16 cellular contexts compared by ENCODE assay signal in the genomic region with DNA sequence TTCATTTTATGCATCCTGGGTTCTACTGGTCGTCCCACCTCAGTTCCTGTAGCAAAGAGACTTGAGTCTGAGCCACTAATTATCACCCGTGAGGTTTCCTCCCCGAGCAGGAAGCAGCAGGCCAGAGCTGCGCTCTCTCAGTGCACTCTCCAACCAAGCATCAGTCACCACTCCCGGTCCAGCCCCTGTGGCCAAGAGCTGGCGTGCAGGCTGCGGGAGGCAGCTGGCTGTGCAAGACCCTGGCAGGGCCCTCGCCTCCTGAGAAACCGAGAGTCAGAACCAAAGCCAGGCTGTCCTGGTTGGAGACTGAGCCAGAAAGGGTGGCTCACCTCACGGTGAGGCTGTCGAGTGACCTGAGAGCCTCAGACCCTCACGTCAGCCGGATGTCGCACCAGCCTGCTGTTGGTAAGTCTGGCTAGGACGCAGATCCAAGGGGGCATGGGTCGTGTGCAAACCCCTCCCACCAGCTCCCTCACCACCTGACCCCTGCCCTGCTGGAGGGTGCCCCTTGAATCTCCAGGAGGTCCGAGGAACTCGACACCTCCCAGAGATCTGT. TPM values are rescaled to one million over a fixed set of nuclear protein-coding genes. Genes with fewer than 3 reads are reported as not detected.
DNase-seq lines count a peak whose midpoint lies in the region; ATAC-seq and TF ChIP-seq lines count a peak whose summit lies in the region.
"Had no signal": no experiment of that assay in that cellular context is flagged by ENCODE, and none has a peak within 500 bp of the region (broad histone marks: within the 10 kb centered on the region; RNA-seq: fewer than 3 reads in every experiment).

No MANE protein-coding gene starts in this region.

- peak overlapping the region; percentile 95 for H3K27ac ChIP-seq in osteoblast (ENCODE audit: low read depth, low read length)
- H3K27ac ChIP-seq in H9 (ENCODE audit: insufficient read length, low read depth, low read length): no peak overlapping the region
- no peak overlapping the region for H3K27ac ChIP-seq in CD4-positive, alpha-beta memory T cell (ENCODE audit: low read depth, low read length)
- H3K27ac ChIP-seq: adrenal gland, right atrium auricular region had no signal

- POLR2A ChIA-PET in HEK293T (lab: Yijun Ruan, JAX): no interaction called here
- POLR2A ChIA-PET in CD4-positive, alpha-beta memory T cell (lab: Charles Lee; ENCODE audit: partially characterized antibody): no interaction called here

- H4K91ac ChIP-seq in H9 (ENCODE audit: insufficient read length, low read depth, low read length): no peak overlapping the region

- H3K4me1 Mint-ChIP-seq in chondrocyte (ENCODE audit: low read depth): peaks cover 52% of the 10 kb centered on the region
- H3K4me1 Mint-ChIP-seq in H9: peaks cover 33 to 46% of the 10 kb centered on the region in 2 experiments
- H3K4me1 Mint-ChIP-seq in CD4-positive, alpha-beta memory T cell: no peaks in the 10 kb centered on the region
- H3K4me1 Mint-ChIP-seq: CD4-positive, CD25-positive, alpha-beta regulatory T cell; naive thymus-derived CD4-positive, alpha-beta T cell had no signal

- H3K79me1 ChIP-seq in H9 (ENCODE audit: insufficient read depth, low read depth, low read length, poor library complexity, severe bottlenecking): no peaks in the 10 kb centered on the region

- no peak overlapping the region for H4K8ac ChIP-seq in H9 (replicated peaks; ENCODE audit: insufficient read length, low read depth, low read length)

- TF ChIP-seq CTCF in chondrocyte (IDR thresholded peaks at IDR 0.05): peak; percentile 6
- TF ChIP-seq CTCF in osteoblast (IDR thresholded peaks at IDR 0.05; ENCODE audit: extremely low read depth, low read depth, low read length): no peak
- no peak for TF ChIP-seq CTCF in H9 (conservative IDR thresholded peaks at IDR 0.05)

- peaks cover 5% of the 10 kb centered on the region for H4K20me1 ChIP-seq in osteoblast (ENCODE audit: insufficient read depth, low read length)
- no peaks in the 10 kb centered on the region for H4K20me1 ChIP-seq in H9 (ENCODE audit: control insufficient read depth, insufficient read depth, insufficient read length)

- H3K9me3 Mint-ChIP-seq in chondrocyte (ENCODE audit: low read depth): no peaks in the 10 kb centered on the region
- no peaks in the 10 kb centered on the region for H3K9me3 Mint-ChIP-seq in H9
- no peaks in the 10 kb centered on the region for H3K9me3 Mint-ChIP-seq in CD4-positive, alpha-beta memory T cell
- H3K9me3 Mint-ChIP-seq: naive thymus-derived CD4-positive, alpha-beta T cell; stimulated activated naive CD8-positive, alpha-beta T cell treated with anti-CD3 and anti-CD28 coated beads, Interleukin-15, Interleukin-2, amounts not matched to agents 100 ng/mL and 50 ng/mL, for 24 hours had no signal

- no peak overlapping the region for H2BK120ac ChIP-seq in H9 (ENCODE audit: low read depth, low read length, poor library complexity, severe bottlenecking)

- H3K4me1 ChIP-seq in osteoblast (ENCODE audit: insufficient read depth, low read length) (peaks cover 41% of the 10 kb centered on the region), H9 (ENCODE audit: insufficient read depth, low read length) (no peaks in the 10 kb centered on the region; the same call in 1 of the 2 replicates)
- H3K4me1 ChIP-seq in CD4-positive, alpha-beta memory T cell (ENCODE audit: insufficient read depth, low read length): no peaks in the 10 kb centered on the region
- H3K4me1 ChIP-seq: adrenal gland, right atrium auricular region had no signal

- no CpG with 5 or more reads among the region's 18 CpGs for WGBS in H9 (ENCODE audit: extremely low coverage, insufficient read length, low lambda C conversion rate)

- H3K4me2 ChIP-seq in osteoblast (ENCODE audit: insufficient read depth, low read length) (peak overlapping the region; percentile 79), H9 (ENCODE audit: insufficient read depth, insufficient read length, low read length) (no peak overlapping the region)

- no peak overlapping the region for H3K18ac ChIP-seq in H9 (ENCODE audit: insufficient read length, low read depth, low read length)

- H4K5ac ChIP-seq in H9 (ENCODE audit: insufficient read length, low read depth, low read length): no peak overlapping the region

- no peak overlapping the region for H2BK5ac ChIP-seq in H9 (ENCODE audit: insufficient read length, low read length)

- no peak overlapping the region for H3K9ac ChIP-seq in H9 (ENCODE audit: extremely low read depth, insufficient read length, low read length)

- peak; percentile 52 for DNase-seq in DMS153 treated with DMSO at 0.1 percent for 48 hours (lab: John Stamatoyannopoulos, UW; ENCODE audit: unreplicated experiment)
- peak; percentile 77 to 89 for DNase-seq in NCI-H2081 (lab: John Stamatoyannopoulos, UW)
- no peak for DNase-seq in chondrocyte (ENCODE audit: low spot score)
- peak; percentile 86 for DNase-seq in osteoblast (ENCODE audit: insufficient read length, low spot score, missing footprints)
- DNase-seq in HEK293T (ENCODE audit: extremely low spot score): no peak
- DNase-seq in H9: no peak
- DNase-seq in CD4-positive, alpha-beta memory T cell: no peak
- DNase-seq: activated CD4-positive, alpha-beta T cell treated with anti-CD3 and anti-CD28 coated beads for 1 hour; adrenal gland; CD4-positive, CD25-positive, alpha-beta regulatory T cell; left colon; naive thymus-derived CD4-positive, alpha-beta T cell; NCI-H1436 treated with DMSO at 0.1 percent for 48 hours had no signal

- peaks cover 15% of the 10 kb centered on the region for H3K79me2 ChIP-seq in osteoblast (ENCODE audit: insufficient read depth, low read length)
- H3K79me2 ChIP-seq in H9 (ENCODE audit: insufficient read depth, low read length): no peaks in the 10 kb centered on the region

- H3K27ac Mint-ChIP-seq in chondrocyte (ENCODE audit: unreplicated experiment) (peak overlapping the region; percentile 77), H9 (peak overlapping the region in 1 of 3 experiments; percentile 88; a peak in 3 of 7 replicates)
- H3K27ac Mint-ChIP-seq in CD4-positive, alpha-beta memory T cell: no peak overlapping the region
- H3K27ac Mint-ChIP-seq: CD4-positive, CD25-positive, alpha-beta regulatory T cell; naive thymus-derived CD4-positive, alpha-beta T cell; stimulated activated naive CD8-positive, alpha-beta T cell treated with anti-CD3 and anti-CD28 coated beads, Interleukin-15, Interleukin-2, amounts not matched to agents 100 ng/mL and 50 ng/mL, for 24 hours had no signal

- H2BK15ac ChIP-seq in H9 (ENCODE audit: low read depth, low read length): no peak overlapping the region

- H3K4me3 ChIP-seq in osteoblast (ENCODE audit: insufficient read depth, low read length): no peak overlapping the region
- H3K4me3 ChIP-seq in CD4-positive, alpha-beta memory T cell (ENCODE audit: low read length in 2 of 2): no peak overlapping the region
- H3K4me3 ChIP-seq: adrenal gland, right atrium auricular region had no signal

- no peak overlapping the region for H2BK12ac ChIP-seq in H9 (ENCODE audit: insufficient read length, low read depth, low read length)

- H3K56ac ChIP-seq in H9 (ENCODE audit: insufficient read length, low read depth, low read length): no peak overlapping the region

- H3K4me3 Mint-ChIP-seq in chondrocyte (ENCODE audit: unreplicated experiment) (peak overlapping the region; percentile 52), H9 (no peak overlapping the region)
- H3K4me3 Mint-ChIP-seq in CD4-positive, alpha-beta memory T cell: peak overlapping the region in 1 of 8 donors; percentile 12
- H3K4me3 Mint-ChIP-seq: CD4-positive, CD25-positive, alpha-beta regulatory T cell; naive thymus-derived CD4-positive, alpha-beta T cell; stimulated activated naive CD8-positive, alpha-beta T cell treated with anti-CD3 and anti-CD28 coated beads, Interleukin-15, Interleukin-2, amounts not matched to agents 100 ng/mL and 50 ng/mL, for 24 hours had no signal

- intact Hi-C loops in CD4-positive, alpha-beta memory T cell (cut with micrococcal nuclease): no loop called here

- H3K4ac ChIP-seq in H9 (ENCODE audit: low read depth, low read length): no peak overlapping the region

- H3K23me2 ChIP-seq in H9 (ENCODE audit: insufficient read length, low read depth, low read length, poor library complexity, severe bottlenecking): peaks cover 2% of the 10 kb centered on the region

- H3K27me3 ChIP-seq in osteoblast (ENCODE audit: insufficient read depth, low read length) (no peaks in the 10 kb centered on the region), H9 (ENCODE audit: insufficient read depth, low read length) (no peaks in the 10 kb centered on the region)
- H3K27me3 ChIP-seq in CD4-positive, alpha-beta memory T cell (ENCODE audit: insufficient read depth, low read length): no peaks in the 10 kb centered on the region
- H3K27me3 ChIP-seq: adrenal gland, right atrium auricular region had no signal

- peak overlapping the region; percentile 45 for H2AFZ ChIP-seq in osteoblast (ENCODE audit: low read length)
- H2AFZ ChIP-seq in H9 (ENCODE audit: low read length): no peak overlapping the region

- H3K27me3 Mint-ChIP-seq in chondrocyte (ENCODE audit: low read depth): no peaks in the 10 kb centered on the region
- H3K27me3 Mint-ChIP-seq in H9 (ENCODE audit: low read depth): peaks cover 3% of the 10 kb centered on the region
- peaks cover 4 to 5% of the 10 kb centered on the region in 2 donors for H3K27me3 Mint-ChIP-seq in CD4-positive, alpha-beta memory T cell
- H3K27me3 Mint-ChIP-seq: stimulated activated naive CD8-positive, alpha-beta T cell treated with anti-CD3 and anti-CD28 coated beads, Interleukin-15, Interleukin-2, amounts not matched to agents 100 ng/mL and 50 ng/mL, for 24 hours had no signal

- H3K36me3 ChIP-seq in osteoblast (ENCODE audit: insufficient read depth, low read length): no peaks in the 10 kb centered on the region
- no peaks in the 10 kb centered on the region for H3K36me3 ChIP-seq in CD4-positive, alpha-beta memory T cell (ENCODE audit: insufficient read depth, low read length)
- H3K36me3 ChIP-seq: adrenal gland, right atrium auricular region had no signal

- no peak overlapping the region for H2AK5ac ChIP-seq in H9 (ENCODE audit: insufficient read length, low read length)

- ATAC-seq in HG02938 (IDR thresholded peaks at IDR 0.05; ENCODE audit: unreplicated experiment): no peak
- ATAC-seq: left colon; naive thymus-derived CD4-positive, alpha-beta T cell had no signal

- no peaks in the 10 kb centered on the region for H3K36me3 Mint-ChIP-seq in chondrocyte (ENCODE audit: low read depth)
- peaks cover 0 to 5% (median 0%) of the 10 kb centered on the region in 3 experiments; a peak in 2 of 7 replicates for H3K36me3 Mint-ChIP-seq in H9 (ENCODE audit: insufficient read depth in 1 of 3, low read depth in 3 of 3)
- H3K36me3 Mint-ChIP-seq in CD4-positive, alpha-beta memory T cell: no peaks in the 10 kb centered on the region
- H3K36me3 Mint-ChIP-seq: CD4-positive, CD25-positive, alpha-beta regulatory T cell; naive thymus-derived CD4-positive, alpha-beta T cell had no signal

- CTCF ChIA-PET in HEK293T (lab: Yijun Ruan, JAX): no interaction called here
- CTCF ChIA-PET in CD4-positive, alpha-beta memory T cell (lab: Charles Lee; ENCODE audit: partially characterized antibody): no interaction called here

- H3T11ph ChIP-seq in H9 (ENCODE audit: low read length): no peak overlapping the region

- H3K23ac ChIP-seq in H9 (ENCODE audit: insufficient read length, low read depth, low read length): no peak overlapping the region

- H3K14ac ChIP-seq in H9 (ENCODE audit: insufficient read depth, low read length): no peak overlapping the region; the same call in 1 of the 2 replicates

- no peak overlapping the region for H2BK20ac ChIP-seq in H9 (ENCODE audit: low read depth, low read length, poor library complexity, severe bottlenecking)

- no peaks in the 10 kb centered on the region for H3K9me3 ChIP-seq in osteoblast (ENCODE audit: low read depth, low read length)
- no peaks in the 10 kb centered on the region for H3K9me3 ChIP-seq in H9 (ENCODE audit: control insufficient read depth, low read depth, low read length)
- no peaks in the 10 kb centered on the region for H3K9me3 ChIP-seq in CD4-positive, alpha-beta memory T cell (ENCODE audit: control insufficient read depth in 1 of 2, low read length in 2 of 2)
- H3K9me3 ChIP-seq: adrenal gland, right atrium auricular region had no signal

RNA-seq across cellular contexts. Expression of a gene that starts 7.1 kb away (rescaled TPM):
- total RNA-seq in chondrocyte (44.6 to 151 TPM (median 46.6 TPM) in 3 replicates), osteoblast (27.4 and 40.9 TPM in 2 replicates), H9 (2021) (15.4 and 15.9 TPM in 2 replicates)
- under 1 TPM in 1 of 2 experiments, not detected in 1; 0.32 TPM for total RNA-seq in CD4-positive, alpha-beta memory T cell
- not detected for polyA plus RNA-seq in CD4-positive, alpha-beta memory T cell
- total RNA-seq: CD4-positive, CD25-positive, alpha-beta regulatory T cell had no signal
- polyA plus RNA-seq: CD4-positive, CD25-positive, alpha-beta regulatory T cell; naive thymus-derived CD4-positive, alpha-beta T cell had no signal

Comparison
In these comparisons a context has a peak if more than half of its experiments do, and no peak if none do; other contexts are left out.
1. DNase-seq: peak in DMS153 treated with DMSO at 0.1 percent for 48 hours (single experiment), NCI-H2081 (2 of 2) and osteoblast (single experiment); none in chondrocyte (single experiment), HEK293T (single experiment), H9 (single experiment) and CD4-positive, alpha-beta memory T cell (0 of 5).
2. RNA of a gene that starts 7.1 kb away (total RNA-seq): 44.6 to 151 TPM in chondrocyte, 27.4 to 40.9 TPM in osteoblast and 15.4 to 15.9 TPM in H9; 0.32 TPM in CD4-positive, alpha-beta memory T cell; every median in the first group is over 10 times any median in the second.